In the genomic region with DNA sequence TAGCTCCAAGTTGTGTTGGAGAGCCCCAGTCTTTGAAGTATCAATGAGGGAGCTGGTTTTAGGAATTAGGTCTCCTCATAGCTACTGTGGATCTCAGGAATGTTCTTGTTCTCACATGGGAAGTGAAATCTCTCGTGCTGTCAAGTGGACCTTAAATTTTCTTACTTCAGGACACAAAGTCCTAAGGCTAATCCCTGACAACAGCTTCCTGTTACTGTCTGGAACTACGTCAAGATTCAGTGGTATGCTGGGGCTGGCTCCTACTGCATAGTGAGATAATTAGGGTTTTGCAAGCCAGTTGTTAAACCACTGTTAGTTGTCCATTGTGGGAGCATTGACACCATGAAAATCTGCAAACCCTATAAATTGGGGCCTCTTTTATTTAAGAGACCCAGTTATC, we compare ENCODE assay signal across 23 cellular contexts. TPM values are rescaled to one million over a fixed set of nuclear protein-coding genes. Genes with fewer than 3 reads are reported as not detected.
A peak's percentile ranks its signal among the peaks of the same experiment; 100 is the strongest.
DNase-seq lines count a peak whose midpoint lies in the region; ATAC-seq and TF ChIP-seq lines count a peak whose summit lies in the region.
"Had no signal": no experiment of that assay in that cellular context is flagged by ENCODE, and none has a peak within 500 bp of the region (broad histone marks: within the 10 kb centered on the region; RNA-seq: fewer than 3 reads in every experiment).

No MANE protein-coding gene starts in this region.

- intact Hi-C loops in left cardiac atrium (cut with DNase I) (no loop called here), sciatic nerve (cut with DNase I) (no loop called here), breast epithelium (cut with DNase I; ENCODE audit: low total_unique reads) (no loop called here)

- H3K9me3 ChIP-seq in breast epithelium: no peaks in the 10 kb centered on the region

- DNase-seq in GM04503 (ENCODE audit: low read depth) (peak; percentile 41), amniotic epithelial cell (ENCODE audit: low read depth) (peak; percentile 98), left cardiac atrium (no peak), sciatic nerve (ENCODE audit: low spot score) (no peak), breast epithelium (ENCODE audit: low spot score in 2 of 2) (no peak)
- DNase-seq: activated effector memory CD4-positive, alpha-beta T cell treated with anti-CD3 and anti-CD28 coated beads, Interleukin-2, amount 50 U/mL, for 16 hours; anterior cingulate cortex; erythroblast; GF-D8; NCI-H187 treated with DMSO at 0.1 percent for 48 hours; nephron progenitor cell; SHP77 treated with DMSO at 0.1 percent for 48 hours; stimulated activated CD4-positive, alpha-beta T cell treated with anti-CD3 and anti-CD28 coated beads, Interleukin-1b, Interleukin-23, amount 100 ng/mL, for 48 hours had no signal

- H3K4me1 ChIP-seq in breast epithelium: no peaks in the 10 kb centered on the region
- H3K4me1 ChIP-seq: HAP-1 had no signal

- TF ChIP-seq POLR2A in breast epithelium (IDR thresholded peaks at IDR 0.05): no peak

- H3K36me3 ChIP-seq in breast epithelium: no peaks in the 10 kb centered on the region
- H3K36me3 ChIP-seq: HAP-1 had no signal

- peak overlapping the region in 1 of 2 donors; percentile 2 for H3K27ac ChIP-seq in breast epithelium

- no peaks in the 10 kb centered on the region for H3K27me3 ChIP-seq in breast epithelium

- no peak for TF ChIP-seq CTCF in breast epithelium (IDR thresholded peaks at IDR 0.05)

- H3K4me3 ChIP-seq in breast epithelium: no peak overlapping the region
- H3K4me3 ChIP-seq: HAP-1 had no signal

- ATAC-seq in left cardiac atrium (peak; percentile 71 to 87), sciatic nerve (peak; percentile 77), HG02571 (IDR thresholded peaks at IDR 0.05; ENCODE audit: unreplicated experiment) (no peak), HG03039 (IDR thresholded peaks at IDR 0.05; ENCODE audit: unreplicated experiment) (no peak), GM18517 (IDR thresholded peaks at IDR 0.05; ENCODE audit: unreplicated experiment) (no peak)
- ATAC-seq: activated CD4-positive, CD25-positive, alpha-beta regulatory T cell treated with anti-CD3 and anti-CD28 coated beads, Interleukin-2, amount 50 U/mL, for 24 hours had no signal

RNA-seq across cellular contexts. Expression of a gene that starts 22.8 kb away (rescaled TPM):
- total RNA-seq in left cardiac atrium (10 to 100 TPM in 1 of 2 donors, 1 to 10 TPM in 1; 4.7 to 10.5 TPM), sciatic nerve (2.1 TPM), breast epithelium (10 to 100 TPM in 1 of 3 donors, 1 to 10 TPM in 2; 5.9 to 12.8 (median 6.2) TPM)

RNA-seq across cellular contexts. Expression of a gene that starts 37.6 kb away (rescaled TPM):
- total RNA-seq in left cardiac atrium (not detected), sciatic nerve (not detected), breast epithelium (1 to 10 TPM in 1 of 3 donors, under 1 TPM in 2; 0.80 to 1.0 (median 0.98) TPM)
- total RNA-seq: dermis microvascular lymphatic vessel endothelial cell; HT1080; lung microvascular endothelial cell; T-helper 2 cell treated with Interferon-gamma antibody and Interleukin-4, amounts not matched to agents 100 ng/mL and 5 ng/mL, for 36 hours had no signal

RNA-seq across cellular contexts. Expression of a gene that starts 37.7 kb away (rescaled TPM):
- total RNA-seq in left cardiac atrium (10 to 100 TPM; 11.1 to 18.3 TPM), sciatic nerve (6.2 TPM), breast epithelium (10 to 100 TPM; 42.3 to 64.2 (median 46.1) TPM)

RNA-seq across cellular contexts. Expression of a gene that starts 47.9 kb away (rescaled TPM):
- total RNA-seq in left cardiac atrium (under 1 TPM; 0.16 to 0.56 TPM), sciatic nerve (0.45 TPM), breast epithelium (1 to 10 TPM in 1 of 3 donors, under 1 TPM in 1, not detected in 1; 0.64 to 2.3 TPM)
- total RNA-seq: dermis microvascular lymphatic vessel endothelial cell; HT1080; lung microvascular endothelial cell; NCI-H460; T-helper 2 cell treated with Interferon-gamma antibody and Interleukin-4, amounts not matched to agents 100 ng/mL and 5 ng/mL, for 36 hours had no signal

RNA-seq across cellular contexts. Expression of a gene that starts 49.1 kb away (rescaled TPM):
- total RNA-seq in left cardiac atrium: 100 to 1,000 TPM; 140 to 245 TPM
- total RNA-seq in sciatic nerve: 57.4 TPM
- total RNA-seq in breast epithelium: 1,000 to 10,000 TPM in 1 of 3 donors, 100 to 1,000 TPM in 2; 114 to 2,292 (median 132) TPM
- total RNA-seq: dermis microvascular lymphatic vessel endothelial cell; HT1080; T-helper 2 cell treated with Interferon-gamma antibody and Interleukin-4, amounts not matched to agents 100 ng/mL and 5 ng/mL, for 36 hours had no signal

Comparison
In these comparisons a context has a peak if more than half of its experiments do, and no peak if none do; other contexts are left out.
1. DNase-seq: peak in GM04503 (single experiment) and amniotic epithelial cell (single experiment); none in left cardiac atrium (single experiment), sciatic nerve (single experiment) and breast epithelium (0 of 2).
2. ATAC-seq: peak in left cardiac atrium (2 of 2) and sciatic nerve (single experiment); none in HG02571 (single experiment), HG03039 (single experiment) and GM18517 (single experiment).